ENCODE assay signal across 28 cellular contexts in genomic region chr14:79502751-79503148, GRCh38.
DNase-seq lines count a peak whose midpoint lies in the region; ATAC-seq and TF ChIP-seq lines count a peak whose summit lies in the region.
"Had no signal": no experiment of that assay in that cellular context is flagged by ENCODE, and none has a peak within 500 bp of the region (broad histone marks: within the 10 kb centered on the region; RNA-seq: fewer than 3 reads in every experiment).

No MANE protein-coding gene starts in this region.

- H3K4me1 ChIP-seq in SK-N-SH (ENCODE audit: control insufficient read depth in 1 of 2, insufficient read depth in 2 of 2, low read depth in 1 of 2, low read length in 1 of 2), result peaks cover 0 to 9% of the 10 kb centered on the region in 2 experiments; a peak in 1 of 4 replicates
- H3K4me1 ChIP-seq in neural progenitor cell, result peaks cover 13% of the 10 kb centered on the region
- H3K4me1 ChIP-seq: BE2C, Peyer's patch had no signal

- H3K4me1 Mint-ChIP-seq in neural progenitor cell, result no peaks in the 10 kb centered on the region
- no peaks in the 10 kb centered on the region for H3K4me1 Mint-ChIP-seq in activated CD4-positive, alpha-beta T cell treated with anti-CD3 and anti-CD28 coated beads, Interleukin-2, amount 10 ng/mL, durations not matched to agents 24 days and 14 days
- H3K4me1 Mint-ChIP-seq: CD14-positive monocyte; CD8-positive, alpha-beta memory T cell had no signal

- H4K20me1 ChIP-seq in SK-N-SH (ENCODE audit: insufficient read depth) (no peaks in the 10 kb centered on the region), neural progenitor cell (ENCODE audit: low read depth) (no peaks in the 10 kb centered on the region)

- no peaks in the 10 kb centered on the region for H3F3A ChIP-seq in SK-N-SH (replicated peaks; ENCODE audit: insufficient read depth)
- no peaks in the 10 kb centered on the region for H3F3A ChIP-seq in neural progenitor cell (ENCODE audit: low read depth)

- H3K9me3 ChIP-seq in SK-N-SH (no peaks in the 10 kb centered on the region), neural progenitor cell (ENCODE audit: low read depth) (no peaks in the 10 kb centered on the region)
- H3K9me3 ChIP-seq: BE2C, Peyer's patch had no signal

- POLR2A ChIA-PET in SK-N-SH (lab: Yijun Ruan, JAX), result no interaction called here

- H2AFZ ChIP-seq in SK-N-SH (ENCODE audit: low read depth), result no peak overlapping the region; the same call in 1 of the 2 replicates
- peak overlapping the region; percentile 7 for H2AFZ ChIP-seq in neural progenitor cell (replicated peaks)
- H2AFZ ChIP-seq: GM23248 had no signal

- no peak for ATAC-seq in SK-N-SH treated with all-trans-retinoic acid at 6 μM for 48 hours
- ATAC-seq: HepG2, K562 had no signal

- TF ChIP-seq EP300 in SK-N-SH (IDR thresholded peaks at IDR 0.05; ENCODE audit: borderline replicate concordance in 1 of 2, low read depth in 1 of 2, low read length in 1 of 2), result no peak

- H3K79me2 ChIP-seq in SK-N-SH (ENCODE audit: insufficient read depth) (no peaks in the 10 kb centered on the region), neural progenitor cell (ENCODE audit: low read depth) (no peaks in the 10 kb centered on the region)

- no peak for DNase-seq in SK-N-SH
- DNase-seq in astrocyte of the spinal cord (ENCODE audit: low read depth, low spot score), result peak; percentile 16
- DNase-seq in neural progenitor cell (ENCODE audit: low spot score), result no peak
- DNase-seq in stimulated activated CD4-positive, alpha-beta T cell treated with anti-CD3 and anti-CD28 coated beads, Interleukin-4, amount 100 ng/mL, for 1 hour, result no peak
- no peak for DNase-seq in activated T-cell treated with anti-CD3 and anti-CD28 coated beads, Interleukin-2, amount 50 U/mL, for 1 hour
- DNase-seq in activated CD4-positive, alpha-beta T cell treated with anti-CD3 and anti-CD28 coated beads, Interleukin-2, amount 10 ng/mL, durations not matched to agents 24 days and 14 days, result no peak
- DNase-seq: 8988T; ACHN; BE2C; CD8-positive, alpha-beta memory T cell; DMS 273 treated with DMSO at 0.1 percent for 48 hours; DMS79; GM23248; HCEC 1CT; Kasumi-1; MV-4-11; NCI-H1105; NCI-H1436 treated with DMSO at 0.1 percent for 48 hours; NCI-H187 treated with DMSO at 0.1 percent for 48 hours; NCI-H446 treated with DMSO at 0.1 percent for 48 hours; NCI-H526; Peyer's patch; SHP77 treated with DMSO at 0.1 percent for 48 hours; SW 1271 had no signal

- H3K36me3 ChIP-seq in SK-N-SH (replicated peaks in 1 of 2; ENCODE audit: control insufficient read depth in 1 of 2, insufficient read depth in 2 of 2, low read length in 1 of 2) (no peaks in the 10 kb centered on the region), neural progenitor cell (no peaks in the 10 kb centered on the region)
- H3K36me3 ChIP-seq: BE2C, Peyer's patch had no signal

- whole genome bisulfite sequencing in SK-N-SH (ENCODE audit: low lambda C conversion rate), result 13% methylated on average over 1 of the region's 1 CpG

- no peaks in the 10 kb centered on the region for H3K36me3 Mint-ChIP-seq in neural progenitor cell
- H3K36me3 Mint-ChIP-seq in activated CD4-positive, alpha-beta T cell treated with anti-CD3 and anti-CD28 coated beads, Interleukin-2, amount 10 ng/mL, durations not matched to agents 24 days and 14 days (ENCODE audit: low read depth), result no peaks in the 10 kb centered on the region
- H3K36me3 Mint-ChIP-seq: CD14-positive monocyte; CD8-positive, alpha-beta memory T cell had no signal

- no peak overlapping the region for H3K27ac ChIP-seq in SK-N-SH (ENCODE audit: low read depth in 2 of 2, low read length in 1 of 2)
- no peak overlapping the region for H3K27ac ChIP-seq in neural progenitor cell
- H3K27ac ChIP-seq: GM23248, Peyer's patch had no signal

- no peaks in the 10 kb centered on the region for H3K9me2 ChIP-seq in SK-N-SH

- H3K4me3 ChIP-seq in SK-N-SH (ENCODE audit: low read depth in 2 of 2, low read length in 1 of 2), result no peak overlapping the region
- H3K4me3 ChIP-seq in astrocyte of the spinal cord (ENCODE audit: low read depth, low read length), result no peak overlapping the region
- H3K4me3 ChIP-seq in neural progenitor cell, result no peak overlapping the region
- H3K4me3 ChIP-seq: GM23248, K562, Peyer's patch had no signal

- peak overlapping the region; percentile 4; the same call in 1 of the 2 replicates for H3K4me2 ChIP-seq in SK-N-SH
- H3K4me2 ChIP-seq in neural progenitor cell, result no peak overlapping the region

- H3K9ac ChIP-seq in SK-N-SH (no peak overlapping the region), neural progenitor cell (no peak overlapping the region)
- H3K9ac ChIP-seq: GM23248 had no signal

- H3K4me3 Mint-ChIP-seq in neural progenitor cell, result no peak overlapping the region
- H3K4me3 Mint-ChIP-seq in activated CD4-positive, alpha-beta T cell treated with anti-CD3 and anti-CD28 coated beads, Interleukin-2, amount 10 ng/mL, durations not matched to agents 24 days and 14 days, result no peak overlapping the region
- H3K4me3 Mint-ChIP-seq: CD14-positive monocyte; CD8-positive, alpha-beta memory T cell had no signal

- H3K27me3 ChIP-seq in SK-N-SH (ENCODE audit: insufficient read depth), result no peaks in the 10 kb centered on the region
- H3K27me3 ChIP-seq in neural progenitor cell, result no peaks in the 10 kb centered on the region
- H3K27me3 ChIP-seq: BE2C, Peyer's patch had no signal

- no peak for TF ChIP-seq CTCF in SK-N-SH (IDR thresholded peaks at IDR 0.05)
- TF ChIP-seq CTCF in astrocyte of the spinal cord (IDR thresholded peaks at IDR 0.05; ENCODE audit: low read depth, low read length), result no peak
- no peak for TF ChIP-seq CTCF in neural progenitor cell (IDR thresholded peaks at IDR 0.05)

- TF ChIP-seq RAD21 in SK-N-SH (IDR thresholded peaks at IDR 0.05; ENCODE audit: low read length), result no peak

- H3K27ac Mint-ChIP-seq in neural progenitor cell, result no peak overlapping the region
- no peak overlapping the region for H3K27ac Mint-ChIP-seq in activated CD4-positive, alpha-beta T cell treated with anti-CD3 and anti-CD28 coated beads, Interleukin-2, amount 10 ng/mL, durations not matched to agents 24 days and 14 days
- H3K27ac Mint-ChIP-seq: CD14-positive monocyte; CD8-positive, alpha-beta memory T cell had no signal

- CTCF ChIA-PET in SK-N-SH (lab: Yijun Ruan, JAX), result no interaction called here

- H3K9me3 Mint-ChIP-seq in neural progenitor cell, result no peaks in the 10 kb centered on the region
- no peaks in the 10 kb centered on the region for H3K9me3 Mint-ChIP-seq in activated CD4-positive, alpha-beta T cell treated with anti-CD3 and anti-CD28 coated beads, Interleukin-2, amount 10 ng/mL, durations not matched to agents 24 days and 14 days

- intact Hi-C loops in activated CD4-positive, alpha-beta T cell treated with anti-CD3 and anti-CD28 coated beads, Interleukin-2, amount 10 ng/mL, durations not matched to agents 24 days and 14 days (cut with micrococcal nuclease), result no loop called here

- no peaks in the 10 kb centered on the region for H3K27me3 Mint-ChIP-seq in neural progenitor cell (ENCODE audit: insufficient read depth, low read depth)
- H3K27me3 Mint-ChIP-seq in activated CD4-positive, alpha-beta T cell treated with anti-CD3 and anti-CD28 coated beads, Interleukin-2, amount 10 ng/mL, durations not matched to agents 24 days and 14 days, result no peaks in the 10 kb centered on the region
- H3K27me3 Mint-ChIP-seq: CD8-positive, alpha-beta memory T cell had no signal

- in situ Hi-C loops in astrocyte of the spinal cord (cut with HindIII; ENCODE audit: low sequenced_read_pairs), result no loop called here

TF ChIP-seq in SK-N-SH, 30 proteins besides CTCF, POLR2A, EP300 and RAD21:
- TF ChIP-seq RFX5 (IDR thresholded peaks at IDR 0.05; ENCODE audit: low read length) (no peak), GABPA (IDR thresholded peaks at IDR 0.05; ENCODE audit: low read depth) (no peak), USF1 (IDR thresholded peaks at IDR 0.05; ENCODE audit: borderline replicate concordance, low read depth) (no peak), MAX (IDR thresholded peaks at IDR 0.05; ENCODE audit: low read depth) (no peak), RXRA (IDR thresholded peaks at IDR 0.05; ENCODE audit: borderline replicate concordance, low read depth) (no peak)

TF ChIP-seq in SK-N-SH treated with all-trans-retinoic acid at 6 μM for 48 hours, 23 proteins besides CTCF, POLR2A, EP300 and RAD21 (continues in another document):
- TF ChIP-seq CSDC2 (CRISPR knock-in tag; IDR thresholded peaks at IDR 0.05) (no peak), PPARA (CRISPR knock-in tag; IDR thresholded peaks at IDR 0.05; ENCODE audit: borderline replicate concordance) (no peak), CSRNP3 (CRISPR knock-in tag; IDR thresholded peaks at IDR 0.05) (no peak), CREB5 (CRISPR knock-in tag; IDR thresholded peaks at IDR 0.05; ENCODE audit: low read depth) (no peak), GLIS3 (CRISPR knock-in tag; IDR thresholded peaks at IDR 0.05) (no peak)
